ENCODE assay signal across 9 cellular contexts in the genomic region with DNA sequence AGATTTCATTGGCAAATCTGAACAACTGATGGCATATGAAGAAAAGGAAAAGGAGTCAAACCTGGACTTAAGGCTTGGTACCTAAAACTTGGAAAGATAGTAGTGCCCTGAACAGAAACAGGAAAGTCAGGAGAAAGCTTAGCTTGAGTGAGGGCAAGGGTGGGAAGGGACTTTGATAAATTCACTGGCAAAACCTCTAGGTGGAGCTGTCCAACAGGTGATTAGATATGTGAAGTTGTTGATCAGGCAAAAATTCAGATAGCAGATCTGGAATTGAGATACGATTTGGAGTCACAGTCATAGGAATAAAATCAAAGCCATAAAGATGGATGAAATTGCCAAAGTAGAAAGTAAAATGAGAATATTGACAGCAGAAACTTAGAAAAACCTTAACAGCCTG. TPM values are rescaled to one million over a fixed set of nuclear protein-coding genes. Genes with fewer than 3 reads are reported as not detected.
A peak's percentile ranks its signal among the peaks of the same experiment; 100 is the strongest.
DNase-seq lines count a peak whose midpoint lies in the region; ATAC-seq and TF ChIP-seq lines count a peak whose summit lies in the region.
"Had no signal": no experiment of that assay in that cellular context is flagged by ENCODE, and none has a peak within 500 bp of the region (broad histone marks: within the 10 kb centered on the region; RNA-seq: fewer than 3 reads in every experiment).

No MANE protein-coding gene starts in this region.

- H3K27me3 ChIP-seq in foreskin keratinocyte = peaks cover 19% of the 10 kb centered on the region

- H3K4me1 Mint-ChIP-seq in activated naive CD4-positive, alpha-beta T cell treated with anti-CD3 and anti-CD28 coated beads for 36 hours (ENCODE audit: low read depth) = peaks cover 2% of the 10 kb centered on the region

- H3K27ac ChIP-seq in foreskin keratinocyte = no peak overlapping the region

- H3K4me3 Mint-ChIP-seq in activated naive CD4-positive, alpha-beta T cell treated with anti-CD3 and anti-CD28 coated beads for 36 hours = no peak overlapping the region

- CTCF ChIA-PET in activated naive CD4-positive, alpha-beta T cell treated with anti-CD3 and anti-CD28 coated beads for 36 hours (lab: Charles Lee) = interaction anchor here (0.7 to 3.1 kb wide), 14 partner anchors 8 to 260 kb away, joined by 3 to 12 read pairs (median 6); a partner anchor contains a TSS

- DNase-seq in activated naive CD4-positive, alpha-beta T cell treated with anti-CD3 and anti-CD28 coated beads for 36 hours = peak; percentile 60
- no peak for DNase-seq in activated naive CD4-positive, alpha-beta T cell (lab: John Stamatoyannopoulos, UW)
- DNase-seq in NCI-H1694 (lab: John Stamatoyannopoulos, UW) = peak; percentile 17
- peak; percentile 34 to 68 for DNase-seq in activated CD4-positive, alpha-beta T cell treated with anti-CD3 and anti-CD28 coated beads for 4 hours
- peak in 1 of 2 donors; percentile 48 for DNase-seq in foreskin keratinocyte
- peak; percentile 10 for DNase-seq in pulmonary artery endothelial cell (ENCODE audit: low read depth, low spot score)
- no peak for DNase-seq in omental fat pad (ENCODE audit: low spot score)

- peaks cover 7% of the 10 kb centered on the region for H3K27me3 Mint-ChIP-seq in activated naive CD4-positive, alpha-beta T cell treated with anti-CD3 and anti-CD28 coated beads for 36 hours (ENCODE audit: low read depth)

- H3K36me3 Mint-ChIP-seq in activated naive CD4-positive, alpha-beta T cell treated with anti-CD3 and anti-CD28 coated beads for 36 hours (ENCODE audit: low read depth) = no peaks in the 10 kb centered on the region

- TF ChIP-seq CTCF in foreskin keratinocyte (conservative IDR thresholded peaks at IDR 0.05) (peak; percentile 87), omental fat pad (IDR thresholded peaks at IDR 0.05) (no peak)

- no peak overlapping the region for H3K27ac Mint-ChIP-seq in activated naive CD4-positive, alpha-beta T cell treated with anti-CD3 and anti-CD28 coated beads for 36 hours

- intact Hi-C loops in activated naive CD4-positive, alpha-beta T cell treated with anti-CD3 and anti-CD28 coated beads for 36 hours (cut with micrococcal nuclease) = loop anchor here (1.0 to 5.0 kb wide), 3 partner anchors 98 to 788 kb away; no protein-coding TSS in a partner anchor

- no peaks in the 10 kb centered on the region for H3K4me1 ChIP-seq in foreskin keratinocyte

- no peaks in the 10 kb centered on the region for H3K9me3 Mint-ChIP-seq in activated naive CD4-positive, alpha-beta T cell treated with anti-CD3 and anti-CD28 coated beads for 36 hours

- ATAC-seq in GM21723 (IDR thresholded peaks at IDR 0.05; ENCODE audit: unreplicated experiment) (peak; percentile 63), foreskin keratinocyte (peak; percentile 80), omental fat pad (ENCODE audit: low FRiP score) (no peak)

RNA-seq across cellular contexts. Expression of a gene that starts 16.1 kb away (rescaled TPM):
- 10 to 100 TPM; 39.5 to 41.2 TPM for total RNA-seq in activated naive CD4-positive, alpha-beta T cell treated with anti-CD3 and anti-CD28 coated beads for 36 hours
- total RNA-seq in foreskin keratinocyte (8.9 and 10.3 TPM in 2 replicates), pulmonary artery endothelial cell (14.8 and 16.9 TPM in 2 replicates), omental fat pad (10 to 100 TPM; 17.8 to 40.0 (median 21.3) TPM)
- 0.71 and 0.74 TPM in 2 replicates for polyA plus RNA-seq in foreskin keratinocyte

RNA-seq across cellular contexts. Expression of a gene that starts 44.3 kb away (rescaled TPM):
- total RNA-seq in activated naive CD4-positive, alpha-beta T cell treated with anti-CD3 and anti-CD28 coated beads for 36 hours = not detected
- total RNA-seq in foreskin keratinocyte = not detected in 2 replicates
- not detected in 2 replicates for polyA plus RNA-seq in foreskin keratinocyte
- total RNA-seq in pulmonary artery endothelial cell = not detected in 2 replicates
- total RNA-seq in omental fat pad = not detected
- total RNA-seq: glomerular endothelial cell had no signal

Comparison
In these comparisons a context has a peak if more than half of its experiments do, and no peak if none do; other contexts are left out.
1. DNase-seq: peak in activated naive CD4-positive, alpha-beta T cell treated with anti-CD3 and anti-CD28 coated beads for 36 hours (single experiment), NCI-H1694 (single experiment), activated CD4-positive, alpha-beta T cell treated with anti-CD3 and anti-CD28 coated beads for 4 hours (2 of 2) and pulmonary artery endothelial cell (single experiment); none in activated naive CD4-positive, alpha-beta T cell (0 of 4) and omental fat pad (single experiment).